8 cellular contexts compared by ENCODE assay signal in genomic region chr16:15055141-15056053, GRCh38. TPM values are rescaled to one million over a fixed set of nuclear protein-coding genes. Genes with fewer than 3 reads are reported as not detected.
DNase-seq lines count a peak whose midpoint lies in the region; ATAC-seq lines count a peak whose summit lies in the region.

No MANE protein-coding gene starts in this region.

- H3K36me3 ChIP-seq in ACC112 (ENCODE audit: insufficient read depth, low read length) = peaks cover 11% of the 10 kb centered on the region
- H3K36me3 ChIP-seq in iPS-18a (ENCODE audit: control insufficient read depth, low read depth, low read length) = peaks cover 14% of the 10 kb centered on the region

- peak; percentile 35 for ATAC-seq in GM18499 (IDR thresholded peaks at IDR 0.05; ENCODE audit: insufficient read depth, unreplicated experiment)
- ATAC-seq in HG02798 (IDR thresholded peaks at IDR 0.05; ENCODE audit: poor library complexity, unreplicated experiment) = peak; percentile 70
- ATAC-seq in activated naive CD8-positive, alpha-beta T cell treated with anti-CD3 and anti-CD28 coated beads, Interleukin-2, amount 10 ng/mL, durations not matched to agents 7 days and 5 days (ENCODE audit: low read depth) = peak; percentile 79

- H3K79me2 ChIP-seq in ACC112 (ENCODE audit: control insufficient read depth, insufficient read depth, low read length, unreplicated experiment) = peaks cover 42% of the 10 kb centered on the region

- peak overlapping the region; percentile 89 for H3K4me3 Mint-ChIP-seq in activated naive CD8-positive, alpha-beta T cell treated with anti-CD3 and anti-CD28 coated beads, Interleukin-2, amount 10 ng/mL, durations not matched to agents 7 days and 5 days

- no peaks in the 10 kb centered on the region for H3K9me3 ChIP-seq in iPS-18a (ENCODE audit: control insufficient read depth, low read depth, low read length)

- peaks cover 16% of the 10 kb centered on the region for H3K4me1 Mint-ChIP-seq in activated naive CD8-positive, alpha-beta T cell treated with anti-CD3 and anti-CD28 coated beads, Interleukin-2, amount 10 ng/mL, durations not matched to agents 7 days and 5 days

- H3K27ac ChIP-seq in ACC112 (ENCODE audit: low read depth, low read length) (no peak overlapping the region), iPS-18a (ENCODE audit: low read length) (no peak overlapping the region)

- POLR2A ChIA-PET in activated naive CD8-positive, alpha-beta T cell treated with anti-CD3 and anti-CD28 coated beads, Interleukin-2, amount 10 ng/mL, durations not matched to agents 7 days and 5 days (lab: Charles Lee) = interaction anchor here (1.1 to 2.1 kb wide), 2 partner anchors 38 to 81 kb away, joined by 4 to 7 read pairs; partner anchors contain the start of genes PDXDC1 and RRN3

- H3K4me3 ChIP-seq in ACC112 (ENCODE audit: low read depth, low read length) (peak overlapping the region; percentile 97), iPS-18a (ENCODE audit: low read length) (peak overlapping the region; percentile 78)

- H3K27ac Mint-ChIP-seq in activated naive CD8-positive, alpha-beta T cell treated with anti-CD3 and anti-CD28 coated beads, Interleukin-2, amount 10 ng/mL, durations not matched to agents 7 days and 5 days = peak overlapping the region; percentile 79

- peak overlapping the region; percentile 88 for H2AFZ ChIP-seq in ACC112 (ENCODE audit: low read length, unreplicated experiment)

- peaks cover 2% of the 10 kb centered on the region for H3K36me3 Mint-ChIP-seq in activated naive CD8-positive, alpha-beta T cell treated with anti-CD3 and anti-CD28 coated beads, Interleukin-2, amount 10 ng/mL, durations not matched to agents 7 days and 5 days

- H3K27me3 Mint-ChIP-seq in activated naive CD8-positive, alpha-beta T cell treated with anti-CD3 and anti-CD28 coated beads, Interleukin-2, amount 10 ng/mL, durations not matched to agents 7 days and 5 days = no peaks in the 10 kb centered on the region

- peak overlapping the region; percentile 55 for H3K9ac ChIP-seq in iPS-18a (ENCODE audit: low read length)

- H3K27me3 ChIP-seq in ACC112 (ENCODE audit: insufficient read depth, low read length) (no peaks in the 10 kb centered on the region), iPS-18a (ENCODE audit: control insufficient read depth, insufficient read depth, low read length) (no peaks in the 10 kb centered on the region)

- H3K4me1 ChIP-seq in ACC112 (ENCODE audit: control insufficient read depth, insufficient read depth, low read length, unreplicated experiment) = no peaks in the 10 kb centered on the region
- H3K4me1 ChIP-seq in iPS-18a (ENCODE audit: control insufficient read depth, low read depth, low read length) = no peaks in the 10 kb centered on the region

- peak; percentile 42 for DNase-seq in NCI-H748 (lab: John Stamatoyannopoulos, UW; ENCODE audit: unreplicated experiment)
- DNase-seq in activated naive CD8-positive, alpha-beta T cell treated with anti-CD3 and anti-CD28 coated beads, Interleukin-2, amount 10 ng/mL, durations not matched to agents 7 days and 5 days = no peak
- peak; percentile 32 to 40 for DNase-seq in stimulated activated CD4-positive, alpha-beta T cell treated with anti-CD3 and anti-CD28 coated beads, Interleukin-15, amount 100 ng/mL, for 48 hours (ENCODE audit: low read depth in 2 of 2)
- DNase-seq in foreskin melanocyte = no peak

- no peaks in the 10 kb centered on the region for H3K9me3 Mint-ChIP-seq in activated naive CD8-positive, alpha-beta T cell treated with anti-CD3 and anti-CD28 coated beads, Interleukin-2, amount 10 ng/mL, durations not matched to agents 7 days and 5 days

RNA-seq across cellular contexts. Expression of gene NTAN1, which starts 0.5 kb away (rescaled TPM):
- total RNA-seq in activated naive CD8-positive, alpha-beta T cell treated with anti-CD3 and anti-CD28 coated beads, Interleukin-2, amount 10 ng/mL, durations not matched to agents 7 days and 5 days = 10 to 100 TPM; 47.2 to 49.9 TPM

RNA-seq across cellular contexts. Expression of gene RRN3, which starts 38.7 kb away (rescaled TPM):
- total RNA-seq in activated naive CD8-positive, alpha-beta T cell treated with anti-CD3 and anti-CD28 coated beads, Interleukin-2, amount 10 ng/mL, durations not matched to agents 7 days and 5 days = 10 to 100 TPM; 31.3 to 31.5 TPM

Comparison
In these comparisons a context has a peak if more than half of its experiments do, and no peak if none do; other contexts are left out.
1. DNase-seq: peak in NCI-H748 (single experiment) and stimulated activated CD4-positive, alpha-beta T cell treated with anti-CD3 and anti-CD28 coated beads, Interleukin-15, amount 100 ng/mL, for 48 hours (2 of 2); none in activated naive CD8-positive, alpha-beta T cell treated with anti-CD3 and anti-CD28 coated beads, Interleukin-2, amount 10 ng/mL, durations not matched to agents 7 days and 5 days (single experiment) and foreskin melanocyte (single experiment).
2. Peak in every context shown above with its lines, with median percentiles within 50 percentile points of each other: ATAC-seq.